Comparison of ENCODE assay signal across 9 cellular contexts in the genomic region with DNA sequence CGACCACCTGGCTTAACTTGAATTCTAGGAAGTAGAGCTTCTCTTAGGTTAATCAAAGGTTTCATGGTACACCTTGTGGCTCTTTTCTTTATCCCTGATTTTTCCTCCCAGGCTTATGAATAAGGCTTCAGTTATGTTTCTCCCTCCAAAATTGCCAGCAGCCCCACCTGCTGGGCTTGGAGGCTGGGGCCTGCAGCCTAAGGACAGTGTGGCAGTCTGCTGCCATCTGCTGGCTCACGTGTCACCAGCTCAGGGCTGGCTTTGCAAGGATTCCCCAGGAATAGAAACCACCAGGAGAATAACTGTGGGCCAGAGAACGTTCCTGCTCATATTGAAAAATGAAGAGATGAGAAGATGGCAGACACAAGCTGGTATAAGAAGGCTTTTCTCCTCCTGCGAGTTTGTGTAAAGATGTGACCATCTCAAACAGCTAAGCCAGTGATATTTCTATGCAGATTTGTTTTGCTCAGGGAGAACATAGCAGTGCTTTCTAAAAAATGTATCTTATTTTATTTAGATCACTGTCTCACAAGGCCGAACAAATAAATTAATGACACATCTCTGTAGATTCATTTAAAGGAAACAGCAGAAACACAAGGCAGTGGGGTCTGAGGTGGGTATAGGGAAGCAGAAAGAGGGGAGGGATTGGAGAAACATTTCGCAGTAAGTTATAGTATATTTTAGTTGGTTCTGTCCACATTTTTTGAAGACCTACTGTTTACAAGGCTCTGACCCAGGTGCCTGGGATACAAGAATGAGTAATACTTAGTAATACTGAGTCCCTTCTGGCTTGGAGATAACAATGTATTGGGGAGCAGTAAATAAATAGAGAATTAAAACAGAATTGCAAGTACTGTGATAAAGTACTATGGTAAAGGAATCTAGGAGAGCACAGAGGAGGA.
A peak's percentile ranks its signal among the peaks of the same experiment; 100 is the strongest.
DNase-seq lines count a peak whose midpoint lies in the region; ATAC-seq, FAIRE-seq and TF ChIP-seq lines count a peak whose summit lies in the region.
"Had no signal": no experiment of that assay in that cellular context is flagged by ENCODE, and none has a peak within 500 bp of the region (broad histone marks: within the 10 kb centered on the region; RNA-seq: fewer than 3 reads in every experiment).

No MANE protein-coding gene starts in this region.

- DNase-seq in GM10248 (ENCODE audit: extremely low spot score) (peak; percentile 64), HFFc6 (peak; percentile 89), NCI-H1048 (lab: John Stamatoyannopoulos, UW) (peak; percentile 76), SK-MEL-5 (ENCODE audit: low read depth, low spot score) (peak; percentile 91), pancreas (peak; percentile 70 to 89 (median 80)), transverse colon (peak; percentile 86)
- DNase-seq in activated naive CD4-positive, alpha-beta T cell (lab: John Stamatoyannopoulos, UW), result peak in 3 of 4 experiments; percentile 20 to 64 (median 39)

- in situ Hi-C loops in SK-MEL-5 (cut with HindIII; ENCODE audit: low pct_unique_long_range_greater_than_20kb, low sequenced_read_pairs) (loop anchor here (25.0 kb wide), 1 partner anchor 194 kb away; no protein-coding TSS in a partner anchor), transverse colon (cut with MboI; ENCODE audit: low pct_ligation_motif_present in 1 of 4, low pct_unique_long_range_greater_than_20kb in 1 of 4, low sequenced_read_pairs in 3 of 4) (loop anchor here (5.0 to 25.0 kb wide), 6 partner anchors 281 to 1006 kb away; no protein-coding TSS in a partner anchor)

- POLR2A ChIA-PET in GM10248 (lab: Yijun Ruan, JAX), result no interaction called here

- no peak overlapping the region for H3K4me3 Mint-ChIP-seq in HFFc6
- H3K4me3 Mint-ChIP-seq: stimulated activated naive CD8-positive, alpha-beta T cell treated with anti-CD3 and anti-CD28 coated beads, Interleukin-15, Interleukin-2, amounts not matched to agents 100 ng/mL and 50 ng/mL, for 24 hours had no signal

- TF ChIP-seq EP300 in gastroesophageal sphincter (IDR thresholded peaks at IDR 0.05) (no peak), transverse colon (IDR thresholded peaks at IDR 0.05; ENCODE audit: low read depth) (no peak)

- WGBS in gastroesophageal sphincter (ENCODE audit: low coverage in 1 of 2), 2 donors, result 39 to 69% methylated on average over 4 to 6 of the region's 6 CpGs
- WGBS in pancreas, 2 donors, result 33 to 41% methylated on average over 6 of the region's 6 CpGs
- 35 to 44% methylated on average over 4 to 6 of the region's 6 CpGs for WGBS in transverse colon (ENCODE audit: low coverage in 1 of 2), 2 donors

- H3K4me1 ChIP-seq in gastroesophageal sphincter, result peaks cover 0 to 4% (median 0%) of the 10 kb centered on the region in 3 donors
- H3K4me1 ChIP-seq in pancreas, result no peaks in the 10 kb centered on the region
- H3K4me1 ChIP-seq in transverse colon, result no peaks in the 10 kb centered on the region

- no peaks in the 10 kb centered on the region for H3K36me3 Mint-ChIP-seq in HFFc6 (ENCODE audit: low read depth)

- peak; percentile 66 for FAIRE-seq in pancreas (lab: Jason Lieb, UNC)

- CTCF ChIA-PET in GM10248 (lab: Yijun Ruan, JAX), result interaction anchor here (0.6 to 24.7 kb wide), 67 partner anchors 7 to 1091 kb away, joined by 3 to 516 read pairs (median 4); no protein-coding TSS in a partner anchor

- no peaks in the 10 kb centered on the region for H3K9me3 Mint-ChIP-seq in HFFc6
- H3K9me3 Mint-ChIP-seq: stimulated activated naive CD8-positive, alpha-beta T cell treated with anti-CD3 and anti-CD28 coated beads, Interleukin-15, Interleukin-2, amounts not matched to agents 100 ng/mL and 50 ng/mL, for 24 hours had no signal

- H3K36me3 ChIP-seq in gastroesophageal sphincter (no peaks in the 10 kb centered on the region), pancreas (no peaks in the 10 kb centered on the region), transverse colon (no peaks in the 10 kb centered on the region)

- H3K4me3 ChIP-seq in gastroesophageal sphincter (no peak overlapping the region), pancreas (no peak overlapping the region), transverse colon (no peak overlapping the region)

- H3K27me3 Mint-ChIP-seq in HFFc6 (ENCODE audit: insufficient read depth), result no peaks in the 10 kb centered on the region

- H3K9me3 ChIP-seq in gastroesophageal sphincter (no peaks in the 10 kb centered on the region), pancreas (no peaks in the 10 kb centered on the region), transverse colon (no peaks in the 10 kb centered on the region)

- no peak for TF ChIP-seq POLR2A in gastroesophageal sphincter (IDR thresholded peaks at IDR 0.05)
- no peak for TF ChIP-seq POLR2A in transverse colon (IDR thresholded peaks at IDR 0.05)

- H3K27ac ChIP-seq in gastroesophageal sphincter, result no peak overlapping the region
- H3K27ac ChIP-seq in pancreas, result no peak overlapping the region
- no peak overlapping the region for H3K27ac ChIP-seq in transverse colon

- TF ChIP-seq CTCF in GM10248 (IDR thresholded peaks at IDR 0.05; ENCODE audit: control extremely low read depth, extremely low read depth, low read depth, missing control alignments), result peak; percentile 100
- peak; percentile 98 for TF ChIP-seq CTCF in HFFc6 (IDR thresholded peaks at IDR 0.05)
- TF ChIP-seq CTCF in gastroesophageal sphincter (IDR thresholded peaks at IDR 0.05), result peak; percentile 94 to 98 (median 98)
- TF ChIP-seq CTCF in pancreas (IDR thresholded peaks at IDR 0.05), result peak; percentile 92 to 98 (median 94)
- TF ChIP-seq CTCF in transverse colon (IDR thresholded peaks at IDR 0.05), result peak; percentile 96 to 99 (median 98)

- H3K27me3 ChIP-seq in gastroesophageal sphincter, result no peaks in the 10 kb centered on the region
- peaks cover 0 to 3% (median 0%) of the 10 kb centered on the region in 4 donors for H3K27me3 ChIP-seq in pancreas
- no peaks in the 10 kb centered on the region for H3K27me3 ChIP-seq in transverse colon

- ATAC-seq in gastroesophageal sphincter (peak; percentile 91), pancreas (peak; percentile 97 to 100 (median 99))

- intact Hi-C loops in pancreas (cut with DNase I) (loop anchor here in 2 of 3 donors (5.0 to 10.0 kb wide), 3 partner anchors 212 to 298 kb away; no protein-coding TSS in a partner anchor), transverse colon (cut with DNase I; ENCODE audit: low total_unique reads) (no loop called here)

- peaks cover 39% of the 10 kb centered on the region for H3K4me1 Mint-ChIP-seq in HFFc6 (ENCODE audit: low read depth)

- H3K27ac Mint-ChIP-seq in HFFc6, result no peak overlapping the region
- H3K27ac Mint-ChIP-seq: stimulated activated naive CD8-positive, alpha-beta T cell treated with anti-CD3 and anti-CD28 coated beads, Interleukin-15, Interleukin-2, amounts not matched to agents 100 ng/mL and 50 ng/mL, for 24 hours had no signal

Comparison
In these comparisons a context has a peak if more than half of its experiments do, and no peak if none do; other contexts are left out.
1. DNase-seq: peak in every context shown above with its lines; median percentile 91 in SK-MEL-5; 89 in HFFc6; 86 in transverse colon; 80 in pancreas; 76 in NCI-H1048; 64 in GM10248; 39 in activated naive CD4-positive, alpha-beta T cell.